ENCODE assay signal across 1 cellular context in the genomic region with DNA sequence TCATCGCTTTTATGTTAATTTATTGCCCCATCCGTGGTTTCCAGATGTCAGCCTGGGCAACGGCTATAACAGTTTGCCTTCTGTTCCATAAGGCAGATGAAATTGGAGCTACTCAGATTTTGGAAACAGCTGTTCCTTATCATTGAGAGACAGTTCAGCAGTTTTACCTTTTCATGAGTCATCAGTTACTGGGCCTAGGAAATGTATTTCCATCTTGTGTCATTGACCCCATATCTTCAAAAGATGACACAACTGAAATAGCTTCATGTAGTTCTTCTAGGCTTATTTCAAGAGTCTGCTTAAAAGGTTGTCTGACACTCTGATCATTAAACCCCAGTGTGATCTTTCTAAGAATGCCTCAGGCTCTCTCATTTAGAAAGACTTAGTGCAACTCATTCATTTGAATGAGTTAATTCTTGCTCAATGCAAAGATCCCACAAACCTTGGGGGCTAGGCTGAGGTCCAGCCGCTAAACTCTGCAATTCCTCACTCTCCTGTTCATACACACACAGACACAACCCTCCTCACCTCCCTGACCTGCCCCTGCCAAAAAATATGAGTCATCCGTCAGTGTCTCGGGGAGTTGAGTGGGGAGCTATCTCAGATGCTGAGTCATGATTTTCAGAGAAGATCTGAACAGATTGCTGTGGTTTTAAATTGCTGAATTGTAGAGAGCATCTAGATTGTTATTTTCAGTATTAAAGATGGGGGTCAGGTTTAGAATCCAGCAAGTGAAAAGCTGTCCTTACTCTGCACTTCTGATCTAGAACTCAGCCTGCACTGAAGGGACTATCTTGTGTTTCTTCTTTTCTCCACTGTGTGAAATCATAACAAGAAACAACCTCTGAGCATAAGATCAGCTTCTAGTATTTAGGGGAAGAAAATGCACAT.
A peak's percentile ranks its signal among the peaks of the same experiment; 100 is the strongest.
TF ChIP-seq lines count a peak whose summit lies in the region.

No MANE protein-coding gene starts in this region.

TF ChIP-seq in HepG2, 621 proteins besides CTCF, POLR2A, EP300 and RAD21 (continued from another document and continues in another):
- TF ChIP-seq ZNF414 (CRISPR knock-in tag; IDR thresholded peaks at IDR 0.05) (no peak), MAZ (IDR thresholded peaks at IDR 0.05; ENCODE audit: borderline replicate concordance, low read depth, low read length) (0 out of 2 replicates have a peak, but pooled peaks have one; percentile 39), MAZ (CRISPR knock-in tag; IDR thresholded peaks at IDR 0.05; ENCODE audit: low read depth) (no peak), NFRKB (IDR thresholded peaks at IDR 0.05) (no peak), ZFP1 (CRISPR knock-in tag; IDR thresholded peaks at IDR 0.05) (no peak), ZNF329 (CRISPR knock-in tag; IDR thresholded peaks at IDR 0.05; ENCODE audit: low read depth) (no peak), ZBTB20 (CRISPR knock-in tag; IDR thresholded peaks at IDR 0.05; ENCODE audit: borderline replicate concordance, low read depth) (no peak), SNAI1 (CRISPR knock-in tag; IDR thresholded peaks at IDR 0.05; ENCODE audit: borderline replicate concordance) (no peak), NR2F1 (CRISPR knock-in tag; IDR thresholded peaks at IDR 0.05) (peak in 1 of 2 experiments; percentile 41; a peak in 1 of 4 replicates), ZNF720 (CRISPR knock-in tag; IDR thresholded peaks at IDR 0.05) (no peak), LCORL (IDR thresholded peaks at IDR 0.05) (no peak), LCORL (CRISPR knock-in tag; IDR thresholded peaks at IDR 0.05) (no peak), DMAP1 (CRISPR knock-in tag; IDR thresholded peaks at IDR 0.05) (no peak), FIP1L1 (IDR thresholded peaks at IDR 0.05; ENCODE audit: borderline replicate concordance, insufficient read depth, low read depth, low read length) (no peak), ZKSCAN1 (IDR thresholded peaks at IDR 0.05; ENCODE audit: low read length) (no peak), NFAT5 (CRISPR knock-in tag; IDR thresholded peaks at IDR 0.05) (no peak), JUNB (CRISPR knock-in tag; IDR thresholded peaks at IDR 0.05; ENCODE audit: borderline replicate concordance) (peak; percentile 72; the same call in 1 of the 2 replicates), GPBP1L1 (CRISPR knock-in tag; IDR thresholded peaks at IDR 0.05) (no peak), POGZ (CRISPR knock-in tag; IDR thresholded peaks at IDR 0.05) (no peak), PAX8 (CRISPR knock-in tag; IDR thresholded peaks at IDR 0.05; ENCODE audit: borderline replicate concordance) (no peak), GFI1 (CRISPR knock-in tag; IDR thresholded peaks at IDR 0.05; ENCODE audit: borderline replicate concordance) (no peak), NR2F6 (IDR thresholded peaks at IDR 0.05) (peak; percentile 61), NR2F6 (CRISPR knock-in tag; IDR thresholded peaks at IDR 0.05) (no peak), MAFK (conservative IDR thresholded peaks at IDR 0.05 in 1 of 2, IDR thresholded peaks at IDR 0.05 in 1 of 2; ENCODE audit: low read length in 2 of 2) (peak; percentile 99 to 100), ELF3 (CRISPR knock-in tag; IDR thresholded peaks at IDR 0.05) (no peak), XRCC5 (optimal IDR thresholded peaks at IDR 0.05; ENCODE audit: low read length) (no peak), FOSL2 (CRISPR knock-in tag; IDR thresholded peaks at IDR 0.05) (peak; percentile 96), MTF1 (CRISPR knock-in tag; IDR thresholded peaks at IDR 0.05) (no peak), ZNF12 (CRISPR knock-in tag; IDR thresholded peaks at IDR 0.05) (0 out of 2 replicates have a peak, but pooled peaks have one; percentile 31), MLLT10 (CRISPR knock-in tag; IDR thresholded peaks at IDR 0.05) (no peak), MAFF (IDR thresholded peaks at IDR 0.05; ENCODE audit: low read depth, low read length) (peak; percentile 99), ZNF44 (CRISPR knock-in tag; IDR thresholded peaks at IDR 0.05) (no peak)
- TF ChIP-seq, protein P1, sequence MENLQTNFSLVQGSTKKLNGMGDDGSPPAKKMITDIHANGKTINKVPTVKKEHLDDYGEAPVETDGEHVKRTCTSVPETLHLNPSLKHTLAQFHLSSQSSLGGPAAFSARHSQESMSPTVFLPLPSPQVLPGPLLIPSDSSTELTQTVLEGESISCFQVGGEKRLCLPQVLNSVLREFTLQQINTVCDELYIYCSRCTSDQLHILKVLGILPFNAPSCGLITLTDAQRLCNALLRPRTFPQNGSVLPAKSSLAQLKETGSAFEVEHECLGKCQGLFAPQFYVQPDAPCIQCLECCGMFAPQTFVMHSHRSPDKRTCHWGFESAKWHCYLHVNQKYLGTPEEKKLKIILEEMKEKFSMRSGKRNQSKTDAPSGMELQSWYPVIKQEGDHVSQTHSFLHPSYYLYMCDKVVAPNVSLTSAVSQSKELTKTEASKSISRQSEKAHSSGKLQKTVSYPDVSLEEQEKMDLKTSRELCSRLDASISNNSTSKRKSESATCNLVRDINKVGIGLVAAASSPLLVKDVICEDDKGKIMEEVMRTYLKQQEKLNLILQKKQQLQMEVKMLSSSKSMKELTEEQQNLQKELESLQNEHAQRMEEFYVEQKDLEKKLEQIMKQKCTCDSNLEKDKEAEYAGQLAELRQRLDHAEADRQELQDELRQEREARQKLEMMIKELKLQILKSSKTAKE (CRISPR knock-in tag; IDR thresholded peaks at IDR 0.05; ENCODE audit: borderline replicate concordance) = no peak
- TF ChIP-seq, protein P2, sequence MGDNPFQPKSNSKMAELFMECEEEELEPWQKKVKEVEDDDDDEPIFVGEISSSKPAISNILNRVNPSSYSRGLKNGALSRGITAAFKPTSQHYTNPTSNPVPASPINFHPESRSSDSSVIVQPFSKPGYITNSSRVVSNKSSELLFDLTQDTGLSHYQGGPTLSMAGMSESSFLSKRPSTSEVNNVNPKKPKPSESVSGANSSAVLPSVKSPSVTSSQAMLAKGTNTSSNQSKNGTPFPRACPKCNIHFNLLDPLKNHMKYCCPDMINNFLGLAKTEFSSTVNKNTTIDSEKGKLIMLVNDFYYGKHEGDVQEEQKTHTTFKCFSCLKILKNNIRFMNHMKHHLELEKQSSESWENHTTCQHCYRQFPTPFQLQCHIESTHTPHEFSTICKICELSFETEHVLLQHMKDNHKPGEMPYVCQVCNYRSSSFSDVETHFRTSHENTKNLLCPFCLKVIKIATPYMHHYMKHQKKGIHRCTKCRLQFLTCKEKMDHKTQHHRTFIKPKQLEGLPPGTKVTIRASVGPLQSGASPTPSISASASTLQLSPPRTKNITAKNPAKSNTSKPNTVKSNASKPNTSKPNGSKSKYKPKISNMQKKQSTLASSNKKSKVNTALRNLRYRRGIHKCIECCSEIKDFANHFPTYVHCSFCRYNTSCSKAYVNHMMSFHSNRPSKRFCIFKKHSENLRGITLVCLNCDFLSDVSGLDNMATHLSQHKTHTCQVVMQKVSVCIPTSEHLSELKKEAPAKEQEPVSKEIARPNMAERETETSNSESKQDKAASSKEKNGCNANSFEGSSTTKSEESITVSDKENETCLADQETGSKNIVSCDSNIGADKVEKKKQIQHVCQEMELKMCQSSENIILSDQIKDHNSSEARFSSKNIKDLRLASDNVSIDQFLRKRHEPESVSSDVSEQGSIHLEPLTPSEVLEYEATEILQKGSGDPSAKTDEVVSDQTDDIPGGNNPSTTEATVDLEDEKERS (CRISPR knock-in tag; IDR thresholded peaks at IDR 0.05) = no peak
- TF ChIP-seq, protein P3, sequence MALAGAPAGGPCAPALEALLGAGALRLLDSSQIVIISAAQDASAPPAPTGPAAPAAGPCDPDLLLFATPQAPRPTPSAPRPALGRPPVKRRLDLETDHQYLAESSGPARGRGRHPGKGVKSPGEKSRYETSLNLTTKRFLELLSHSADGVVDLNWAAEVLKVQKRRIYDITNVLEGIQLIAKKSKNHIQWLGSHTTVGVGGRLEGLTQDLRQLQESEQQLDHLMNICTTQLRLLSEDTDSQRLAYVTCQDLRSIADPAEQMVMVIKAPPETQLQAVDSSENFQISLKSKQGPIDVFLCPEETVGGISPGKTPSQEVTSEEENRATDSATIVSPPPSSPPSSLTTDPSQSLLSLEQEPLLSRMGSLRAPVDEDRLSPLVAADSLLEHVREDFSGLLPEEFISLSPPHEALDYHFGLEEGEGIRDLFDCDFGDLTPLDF (CRISPR knock-in tag; IDR thresholded peaks at IDR 0.05) = no peak
- TF ChIP-seq, protein P4, sequence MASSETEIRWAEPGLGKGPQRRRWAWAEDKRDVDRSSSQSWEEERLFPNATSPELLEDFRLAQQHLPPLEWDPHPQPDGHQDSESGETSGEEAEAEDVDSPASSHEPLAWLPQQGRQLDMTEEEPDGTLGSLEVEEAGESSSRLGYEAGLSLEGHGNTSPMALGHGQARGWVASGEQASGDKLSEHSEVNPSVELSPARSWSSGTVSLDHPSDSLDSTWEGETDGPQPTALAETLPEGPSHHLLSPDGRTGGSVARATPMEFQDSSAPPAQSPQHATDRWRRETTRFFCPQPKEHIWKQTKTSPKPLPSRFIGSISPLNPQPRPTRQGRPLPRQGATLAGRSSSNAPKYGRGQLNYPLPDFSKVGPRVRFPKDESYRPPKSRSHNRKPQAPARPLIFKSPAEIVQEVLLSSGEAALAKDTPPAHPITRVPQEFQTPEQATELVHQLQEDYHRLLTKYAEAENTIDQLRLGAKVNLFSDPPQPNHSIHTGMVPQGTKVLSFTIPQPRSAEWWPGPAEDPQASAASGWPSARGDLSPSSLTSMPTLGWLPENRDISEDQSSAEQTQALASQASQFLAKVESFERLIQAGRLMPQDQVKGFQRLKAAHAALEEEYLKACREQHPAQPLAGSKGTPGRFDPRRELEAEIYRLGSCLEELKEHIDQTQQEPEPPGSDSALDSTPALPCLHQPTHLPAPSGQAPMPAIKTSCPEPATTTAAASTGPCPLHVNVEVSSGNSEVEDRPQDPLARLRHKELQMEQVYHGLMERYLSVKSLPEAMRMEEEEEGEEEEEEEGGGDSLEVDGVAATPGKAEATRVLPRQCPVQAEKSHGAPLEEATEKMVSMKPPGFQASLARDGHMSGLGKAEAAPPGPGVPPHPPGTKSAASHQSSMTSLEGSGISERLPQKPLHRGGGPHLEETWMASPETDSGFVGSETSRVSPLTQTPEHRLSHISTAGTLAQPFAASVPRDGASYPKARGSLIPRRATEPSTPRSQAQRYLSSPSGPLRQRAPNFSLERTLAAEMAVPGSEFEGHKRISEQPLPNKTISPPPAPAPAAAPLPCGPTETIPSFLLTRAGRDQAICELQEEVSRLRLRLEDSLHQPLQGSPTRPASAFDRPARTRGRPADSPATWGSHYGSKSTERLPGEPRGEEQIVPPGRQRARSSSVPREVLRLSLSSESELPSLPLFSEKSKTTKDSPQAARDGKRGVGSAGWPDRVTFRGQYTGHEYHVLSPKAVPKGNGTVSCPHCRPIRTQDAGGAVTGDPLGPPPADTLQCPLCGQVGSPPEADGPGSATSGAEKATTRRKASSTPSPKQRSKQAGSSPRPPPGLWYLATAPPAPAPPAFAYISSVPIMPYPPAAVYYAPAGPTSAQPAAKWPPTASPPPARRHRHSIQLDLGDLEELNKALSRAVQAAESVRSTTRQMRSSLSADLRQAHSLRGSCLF (CRISPR knock-in tag; IDR thresholded peaks at IDR 0.05; ENCODE audit: borderline replicate concordance) = no peak
